8 cellular contexts compared by ENCODE assay signal in the genomic region with DNA sequence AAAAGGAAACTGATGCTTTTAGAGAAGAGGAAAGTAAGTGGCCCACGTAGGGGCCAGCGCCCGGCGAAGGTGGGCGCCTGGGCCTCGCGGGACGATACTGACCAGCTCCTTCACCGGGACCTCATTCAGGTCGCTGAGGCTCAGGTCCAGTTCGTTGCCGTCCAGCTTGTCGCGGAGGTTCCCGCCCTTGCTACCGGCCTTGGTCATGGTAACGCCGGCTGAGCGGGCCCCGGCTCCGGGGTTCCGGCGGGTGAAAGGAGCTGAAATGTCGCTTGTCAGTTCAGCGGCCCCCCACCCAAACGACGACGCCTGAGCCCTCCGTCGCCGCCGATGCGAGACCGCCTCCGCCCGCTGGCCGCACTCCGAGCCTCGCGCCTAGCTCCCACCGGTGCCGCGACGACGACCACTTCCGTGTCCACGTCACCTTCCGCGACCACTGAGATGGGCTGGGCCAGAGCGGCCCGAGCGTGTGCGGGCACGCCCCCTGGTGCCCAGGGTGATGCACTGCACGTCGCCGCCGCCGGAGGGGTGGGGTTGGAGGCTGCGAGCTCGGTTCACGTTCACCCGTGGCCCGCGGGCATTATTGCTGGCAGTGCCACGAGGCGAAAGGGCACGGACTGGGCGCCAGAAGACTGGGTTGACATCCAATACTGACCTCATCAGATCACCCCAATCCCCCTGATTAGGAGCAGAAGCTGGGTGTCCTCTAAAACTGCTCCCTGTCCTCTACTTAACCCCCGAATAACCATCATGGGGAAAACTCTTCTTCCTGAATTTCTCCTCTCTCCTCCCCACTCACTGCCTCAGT. TPM values are rescaled to one million over a fixed set of nuclear protein-coding genes. Genes with fewer than 3 reads are reported as not detected.
DNase-seq lines count a peak whose midpoint lies in the region; ATAC-seq and TF ChIP-seq lines count a peak whose summit lies in the region.

A gene (minus strand): TSS at position 413 of the 808 bp plus-strand sequence. CDS start 206 bp downstream, at position 207.

- no peaks in the 10 kb centered on the region for H3K27me3 ChIP-seq in BJ (ENCODE audit: control insufficient read depth, insufficient read depth, low read length)

- H3K27ac ChIP-seq in coronary artery, result peak within 1 kb of the TSS; percentile 82 to 86

- peaks cover 28% of the 10 kb centered on the region for H3K4me1 Mint-ChIP-seq in activated CD4-positive, alpha-beta T cell treated with anti-CD3 and anti-CD28 coated beads, Interleukin-2, amount 10 ng/mL, durations not matched to agents 24 days and 14 days

- H3K27ac Mint-ChIP-seq in activated CD4-positive, alpha-beta T cell treated with anti-CD3 and anti-CD28 coated beads, Interleukin-2, amount 10 ng/mL, durations not matched to agents 24 days and 14 days, result peak within 1 kb of the TSS; percentile 90

- H3K27me3 Mint-ChIP-seq in activated CD4-positive, alpha-beta T cell treated with anti-CD3 and anti-CD28 coated beads, Interleukin-2, amount 10 ng/mL, durations not matched to agents 24 days and 14 days, result no peaks in the 10 kb centered on the region

- H3K4me3 ChIP-seq in BJ (ENCODE audit: low read depth, low read length) (peak within 1 kb of the TSS; percentile 97), coronary artery (peak within 1 kb of the TSS; percentile 89)

- no peaks in the 10 kb centered on the region for H3K9me3 Mint-ChIP-seq in activated CD4-positive, alpha-beta T cell treated with anti-CD3 and anti-CD28 coated beads, Interleukin-2, amount 10 ng/mL, durations not matched to agents 24 days and 14 days

- DNase-seq in BJ (ENCODE audit: low read depth) (peak; percentile 24), NCI-H524 (lab: John Stamatoyannopoulos, UW) (peak; percentile 48 to 78), coronary artery (ENCODE audit: low spot score) (peak; percentile 90), left kidney (ENCODE audit: low read depth, low spot score) (peak; percentile 95)
- peak; percentile 99 for DNase-seq in activated CD4-positive, alpha-beta T cell treated with anti-CD3 and anti-CD28 coated beads, Interleukin-2, amount 10 ng/mL, durations not matched to agents 24 days and 14 days
- peak; percentile 90 for DNase-seq in stimulated activated CD4-positive, alpha-beta T cell treated with anti-CD3 and anti-CD28 coated beads, Interleukin-1b, Interleukin-23, amount 100 ng/mL, for 48 hours

- H3K36me3 ChIP-seq in BJ (ENCODE audit: control insufficient read depth, insufficient read depth, low read length), result peaks cover 10% of the 10 kb centered on the region

- H3K36me3 Mint-ChIP-seq in activated CD4-positive, alpha-beta T cell treated with anti-CD3 and anti-CD28 coated beads, Interleukin-2, amount 10 ng/mL, durations not matched to agents 24 days and 14 days (ENCODE audit: low read depth), result peaks cover 33% of the 10 kb centered on the region

- peak; percentile 93 for TF ChIP-seq POLR2A in GM19099 (IDR thresholded peaks at IDR 0.05; ENCODE audit: extremely low read depth, insufficient read length, low read depth)

- ATAC-seq in HG03378 (IDR thresholded peaks at IDR 0.05; ENCODE audit: unreplicated experiment), result peak; percentile 83

- H3K4me3 Mint-ChIP-seq in activated CD4-positive, alpha-beta T cell treated with anti-CD3 and anti-CD28 coated beads, Interleukin-2, amount 10 ng/mL, durations not matched to agents 24 days and 14 days, result peak within 1 kb of the TSS; percentile 92

- intact Hi-C loops in activated CD4-positive, alpha-beta T cell treated with anti-CD3 and anti-CD28 coated beads, Interleukin-2, amount 10 ng/mL, durations not matched to agents 24 days and 14 days (cut with micrococcal nuclease), result loop anchor here (1.0 to 5.0 kb wide), 4 partner anchors 24 to 51 kb away; a partner anchor contains a TSS

- POLR2A ChIA-PET in BJ (lab: Charles Lee), result interaction anchor here (0.6 to 1.2 kb wide), 2 partner anchors 20 to 35 kb away, joined by 3 to 5 read pairs; no protein-coding TSS in a partner anchor

- CTCF ChIA-PET in BJ (lab: Yijun Ruan, JAX), result interaction anchor here (0.5 to 3.1 kb wide), 32 partner anchors 9 to 443 kb away, joined by 3 to 27 read pairs (median 5); a partner anchor contains a TSS

- TF ChIP-seq CTCF in BJ (IDR thresholded peaks at IDR 0.05; ENCODE audit: insufficient read depth, low read depth, low read length), result peak; percentile 98
- TF ChIP-seq CTCF in coronary artery (IDR thresholded peaks at IDR 0.05), result peak; percentile 97

RNA-seq across cellular contexts. Expression of the gene that starts here (rescaled TPM):
- 110 and 119 TPM in 2 replicates for polyA plus RNA-seq in BJ (2011; rRNA removed)
- 99.3 and 106 TPM in 2 replicates for polyA minus RNA-seq in BJ (2011; rRNA and poly(A)+ RNA removed)
- total RNA-seq in activated CD4-positive, alpha-beta T cell treated with anti-CD3 and anti-CD28 coated beads, Interleukin-2, amount 10 ng/mL, durations not matched to agents 24 days and 14 days, result 113 and 117 TPM in 2 replicates

Comparison
In these comparisons a context has a peak if more than half of its experiments do, and no peak if none do; other contexts are left out.
1. Peak in every context shown above with its lines: DNase-seq, ATAC-seq, H3K4me3 ChIP-seq and H3K27ac ChIP-seq.
2. DNase-seq: peak in every context shown above with its lines; median percentile 99 in activated CD4-positive, alpha-beta T cell treated with anti-CD3 and anti-CD28 coated beads, Interleukin-2, amount 10 ng/mL, durations not matched to agents 24 days and 14 days; 95 in left kidney; 90 in coronary artery; 90 in stimulated activated CD4-positive, alpha-beta T cell treated with anti-CD3 and anti-CD28 coated beads, Interleukin-1b, Interleukin-23, amount 100 ng/mL, for 48 hours; 63 in NCI-H524; 24 in BJ.